Comparison of ENCODE assay signal across 2 cellular contexts in the genomic region with DNA sequence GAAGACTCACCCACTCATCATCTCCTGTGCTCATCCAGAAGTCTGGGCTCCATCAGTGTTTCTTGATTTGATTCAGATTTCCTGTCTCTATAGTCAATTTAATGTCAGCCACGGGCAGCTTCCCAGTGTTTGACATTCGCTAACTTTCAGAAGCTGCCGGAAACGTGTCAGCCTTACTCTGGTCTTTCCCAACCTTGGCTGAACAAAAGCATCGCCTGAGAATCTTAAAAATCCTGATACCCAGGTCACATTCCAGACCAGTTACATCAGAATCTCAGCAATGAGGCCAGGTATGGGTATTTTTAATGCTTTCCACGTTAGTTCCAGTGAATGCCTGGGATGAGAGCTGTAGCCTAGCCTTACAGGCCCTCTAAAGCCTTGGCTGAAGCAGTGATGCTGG.
TF ChIP-seq lines count a peak whose summit lies in the region.

No MANE protein-coding gene starts in this region.

TF ChIP-seq in GM23338, 12 proteins besides CTCF, POLR2A, EP300 and RAD21 (continued from another document):
- TF ChIP-seq, protein P1, sequence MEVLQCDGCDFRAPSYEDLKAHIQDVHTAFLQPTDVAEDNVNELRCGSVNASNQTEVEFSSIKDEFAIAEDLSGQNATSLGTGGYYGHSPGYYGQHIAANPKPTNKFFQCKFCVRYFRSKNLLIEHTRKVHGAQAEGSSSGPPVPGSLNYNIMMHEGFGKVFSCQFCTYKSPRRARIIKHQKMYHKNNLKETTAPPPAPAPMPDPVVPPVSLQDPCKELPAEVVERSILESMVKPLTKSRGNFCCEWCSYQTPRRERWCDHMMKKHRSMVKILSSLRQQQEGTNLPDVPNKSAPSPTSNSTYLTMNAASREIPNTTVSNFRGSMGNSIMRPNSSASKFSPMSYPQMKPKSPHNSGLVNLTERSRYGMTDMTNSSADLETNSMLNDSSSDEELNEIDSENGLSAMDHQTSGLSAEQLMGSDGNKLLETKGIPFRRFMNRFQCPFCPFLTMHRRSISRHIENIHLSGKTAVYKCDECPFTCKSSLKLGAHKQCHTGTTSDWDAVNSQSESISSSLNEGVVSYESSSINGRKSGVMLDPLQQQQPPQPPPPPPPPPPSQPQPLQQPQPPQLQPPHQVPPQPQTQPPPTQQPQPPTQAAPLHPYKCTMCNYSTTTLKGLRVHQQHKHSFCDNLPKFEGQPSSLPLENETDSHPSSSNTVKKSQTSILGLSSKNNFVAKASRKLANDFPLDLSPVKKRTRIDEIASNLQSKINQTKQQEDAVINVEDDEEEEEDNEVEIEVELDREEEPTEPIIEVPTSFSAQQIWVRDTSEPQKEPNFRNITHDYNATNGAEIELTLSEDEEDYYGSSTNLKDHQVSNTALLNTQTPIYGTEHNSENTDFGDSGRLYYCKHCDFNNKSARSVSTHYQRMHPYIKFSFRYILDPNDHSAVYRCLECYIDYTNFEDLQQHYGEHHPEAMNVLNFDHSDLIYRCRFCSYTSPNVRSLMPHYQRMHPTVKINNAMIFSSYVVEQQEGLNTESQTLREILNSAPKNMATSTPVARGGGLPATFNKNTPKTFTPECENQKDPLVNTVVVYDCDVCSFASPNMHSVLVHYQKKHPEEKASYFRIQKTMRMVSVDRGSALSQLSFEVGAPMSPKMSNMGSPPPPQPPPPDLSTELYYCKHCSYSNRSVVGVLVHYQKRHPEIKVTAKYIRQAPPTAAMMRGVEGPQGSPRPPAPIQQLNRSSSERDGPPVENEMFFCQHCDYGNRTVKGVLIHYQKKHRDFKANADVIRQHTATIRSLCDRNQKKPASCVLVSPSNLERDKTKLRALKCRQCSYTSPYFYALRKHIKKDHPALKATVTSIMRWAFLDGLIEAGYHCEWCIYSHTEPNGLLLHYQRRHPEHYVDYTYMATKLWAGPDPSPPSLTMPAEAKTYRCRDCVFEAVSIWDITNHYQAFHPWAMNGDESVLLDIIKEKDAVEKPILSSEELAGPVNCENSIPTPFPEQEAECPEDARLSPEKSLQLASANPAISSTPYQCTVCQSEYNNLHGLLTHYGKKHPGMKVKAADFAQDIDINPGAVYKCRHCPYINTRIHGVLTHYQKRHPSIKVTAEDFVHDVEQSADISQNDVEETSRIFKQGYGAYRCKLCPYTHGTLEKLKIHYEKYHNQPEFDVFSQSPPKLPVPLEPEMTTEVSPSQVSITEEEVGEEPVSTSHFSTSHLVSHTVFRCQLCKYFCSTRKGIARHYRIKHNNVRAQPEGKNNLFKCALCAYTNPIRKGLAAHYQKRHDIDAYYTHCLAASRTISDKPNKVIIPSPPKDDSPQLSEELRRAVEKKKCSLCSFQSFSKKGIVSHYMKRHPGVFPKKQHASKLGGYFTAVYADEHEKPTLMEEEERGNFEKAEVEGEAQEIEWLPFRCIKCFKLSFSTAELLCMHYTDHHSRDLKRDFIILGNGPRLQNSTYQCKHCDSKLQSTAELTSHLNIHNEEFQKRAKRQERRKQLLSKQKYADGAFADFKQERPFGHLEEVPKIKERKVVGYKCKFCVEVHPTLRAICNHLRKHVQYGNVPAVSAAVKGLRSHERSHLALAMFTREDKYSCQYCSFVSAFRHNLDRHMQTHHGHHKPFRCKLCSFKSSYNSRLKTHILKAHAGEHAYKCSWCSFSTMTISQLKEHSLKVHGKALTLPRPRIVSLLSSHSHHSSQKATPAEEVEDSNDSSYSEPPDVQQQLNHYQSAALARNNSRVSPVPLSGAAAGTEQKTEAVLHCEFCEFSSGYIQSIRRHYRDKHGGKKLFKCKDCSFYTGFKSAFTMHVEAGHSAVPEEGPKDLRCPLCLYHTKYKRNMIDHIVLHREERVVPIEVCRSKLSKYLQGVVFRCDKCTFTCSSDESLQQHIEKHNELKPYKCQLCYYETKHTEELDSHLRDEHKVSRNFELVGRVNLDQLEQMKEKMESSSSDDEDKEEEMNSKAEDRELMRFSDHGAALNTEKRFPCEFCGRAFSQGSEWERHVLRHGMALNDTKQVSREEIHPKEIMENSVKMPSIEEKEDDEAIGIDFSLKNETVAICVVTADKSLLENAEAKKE (CRISPR knock-in tag; IDR thresholded peaks at IDR 0.05) = no peak
- TF ChIP-seq CREB1 (CRISPR knock-in tag; IDR thresholded peaks at IDR 0.05; ENCODE audit: low read depth) (no peak), NANOG (IDR thresholded peaks at IDR 0.05; ENCODE audit: borderline replicate concordance) (no peak), EZH2phosphoT487 (IDR thresholded peaks at IDR 0.05; ENCODE audit: unreplicated experiment) (no peak), JUNB (IDR thresholded peaks at IDR 0.05; ENCODE audit: unreplicated experiment) (no peak), POLR2AphosphoS5 (IDR thresholded peaks at IDR 0.05; ENCODE audit: low read depth) (no peak), EZH2 (IDR thresholded peaks at IDR 0.05; ENCODE audit: low read depth, unreplicated experiment) (no peak)
- TF ChIP-seq, protein P2, sequence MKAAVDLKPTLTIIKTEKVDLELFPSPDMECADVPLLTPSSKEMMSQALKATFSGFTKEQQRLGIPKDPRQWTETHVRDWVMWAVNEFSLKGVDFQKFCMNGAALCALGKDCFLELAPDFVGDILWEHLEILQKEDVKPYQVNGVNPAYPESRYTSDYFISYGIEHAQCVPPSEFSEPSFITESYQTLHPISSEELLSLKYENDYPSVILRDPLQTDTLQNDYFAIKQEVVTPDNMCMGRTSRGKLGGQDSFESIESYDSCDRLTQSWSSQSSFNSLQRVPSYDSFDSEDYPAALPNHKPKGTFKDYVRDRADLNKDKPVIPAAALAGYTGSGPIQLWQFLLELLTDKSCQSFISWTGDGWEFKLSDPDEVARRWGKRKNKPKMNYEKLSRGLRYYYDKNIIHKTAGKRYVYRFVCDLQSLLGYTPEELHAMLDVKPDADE (IDR thresholded peaks at IDR 0.05) = no peak

TF ChIP-seq in WTC11, 78 proteins besides CTCF, POLR2A, EP300 and RAD21 (continued from another document):
- TF ChIP-seq GRHL2 (CRISPR knock-in tag; IDR thresholded peaks at IDR 0.05; ENCODE audit: insufficient replicate concordance, severe bottlenecking) (no peak), TEAD4 (CRISPR knock-in tag; IDR thresholded peaks at IDR 0.05) (no peak), ZNF423 (CRISPR knock-in tag; IDR thresholded peaks at IDR 0.05) (no peak), CBFB (CRISPR knock-in tag; IDR thresholded peaks at IDR 0.05; ENCODE audit: low read depth) (no peak), SMAD3 (CRISPR knock-in tag; IDR thresholded peaks at IDR 0.05; ENCODE audit: borderline replicate concordance) (no peak), CDX4 (CRISPR knock-in tag; IDR thresholded peaks at IDR 0.05; ENCODE audit: borderline replicate concordance) (no peak), JAZF1 (CRISPR knock-in tag; IDR thresholded peaks at IDR 0.05) (no peak), ZNF396 (CRISPR knock-in tag; IDR thresholded peaks at IDR 0.05; ENCODE audit: borderline replicate concordance) (no peak), ETV6 (CRISPR knock-in tag; IDR thresholded peaks at IDR 0.05) (no peak), NR2C2 (CRISPR knock-in tag; IDR thresholded peaks at IDR 0.05) (no peak), ZNF121 (CRISPR knock-in tag; IDR thresholded peaks at IDR 0.05) (no peak), ZNF138 (CRISPR knock-in tag; conservative IDR thresholded peaks at IDR 0.05) (no peak)
- TF ChIP-seq, protein P3, sequence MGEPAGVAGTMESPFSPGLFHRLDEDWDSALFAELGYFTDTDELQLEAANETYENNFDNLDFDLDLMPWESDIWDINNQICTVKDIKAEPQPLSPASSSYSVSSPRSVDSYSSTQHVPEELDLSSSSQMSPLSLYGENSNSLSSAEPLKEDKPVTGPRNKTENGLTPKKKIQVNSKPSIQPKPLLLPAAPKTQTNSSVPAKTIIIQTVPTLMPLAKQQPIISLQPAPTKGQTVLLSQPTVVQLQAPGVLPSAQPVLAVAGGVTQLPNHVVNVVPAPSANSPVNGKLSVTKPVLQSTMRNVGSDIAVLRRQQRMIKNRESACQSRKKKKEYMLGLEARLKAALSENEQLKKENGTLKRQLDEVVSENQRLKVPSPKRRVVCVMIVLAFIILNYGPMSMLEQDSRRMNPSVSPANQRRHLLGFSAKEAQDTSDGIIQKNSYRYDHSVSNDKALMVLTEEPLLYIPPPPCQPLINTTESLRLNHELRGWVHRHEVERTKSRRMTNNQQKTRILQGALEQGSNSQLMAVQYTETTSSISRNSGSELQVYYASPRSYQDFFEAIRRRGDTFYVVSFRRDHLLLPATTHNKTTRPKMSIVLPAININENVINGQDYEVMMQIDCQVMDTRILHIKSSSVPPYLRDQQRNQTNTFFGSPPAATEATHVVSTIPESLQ (CRISPR knock-in tag; IDR thresholded peaks at IDR 0.05) = no peak
- TF ChIP-seq, protein P4, sequence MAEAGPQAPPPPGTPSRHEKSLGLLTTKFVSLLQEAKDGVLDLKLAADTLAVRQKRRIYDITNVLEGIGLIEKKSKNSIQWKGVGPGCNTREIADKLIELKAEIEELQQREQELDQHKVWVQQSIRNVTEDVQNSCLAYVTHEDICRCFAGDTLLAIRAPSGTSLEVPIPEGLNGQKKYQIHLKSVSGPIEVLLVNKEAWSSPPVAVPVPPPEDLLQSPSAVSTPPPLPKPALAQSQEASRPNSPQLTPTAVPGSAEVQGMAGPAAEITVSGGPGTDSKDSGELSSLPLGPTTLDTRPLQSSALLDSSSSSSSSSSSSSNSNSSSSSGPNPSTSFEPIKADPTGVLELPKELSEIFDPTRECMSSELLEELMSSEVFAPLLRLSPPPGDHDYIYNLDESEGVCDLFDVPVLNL (CRISPR knock-in tag; IDR thresholded peaks at IDR 0.05; ENCODE audit: borderline replicate concordance, low read depth) = no peak
- TF ChIP-seq, protein P5, sequence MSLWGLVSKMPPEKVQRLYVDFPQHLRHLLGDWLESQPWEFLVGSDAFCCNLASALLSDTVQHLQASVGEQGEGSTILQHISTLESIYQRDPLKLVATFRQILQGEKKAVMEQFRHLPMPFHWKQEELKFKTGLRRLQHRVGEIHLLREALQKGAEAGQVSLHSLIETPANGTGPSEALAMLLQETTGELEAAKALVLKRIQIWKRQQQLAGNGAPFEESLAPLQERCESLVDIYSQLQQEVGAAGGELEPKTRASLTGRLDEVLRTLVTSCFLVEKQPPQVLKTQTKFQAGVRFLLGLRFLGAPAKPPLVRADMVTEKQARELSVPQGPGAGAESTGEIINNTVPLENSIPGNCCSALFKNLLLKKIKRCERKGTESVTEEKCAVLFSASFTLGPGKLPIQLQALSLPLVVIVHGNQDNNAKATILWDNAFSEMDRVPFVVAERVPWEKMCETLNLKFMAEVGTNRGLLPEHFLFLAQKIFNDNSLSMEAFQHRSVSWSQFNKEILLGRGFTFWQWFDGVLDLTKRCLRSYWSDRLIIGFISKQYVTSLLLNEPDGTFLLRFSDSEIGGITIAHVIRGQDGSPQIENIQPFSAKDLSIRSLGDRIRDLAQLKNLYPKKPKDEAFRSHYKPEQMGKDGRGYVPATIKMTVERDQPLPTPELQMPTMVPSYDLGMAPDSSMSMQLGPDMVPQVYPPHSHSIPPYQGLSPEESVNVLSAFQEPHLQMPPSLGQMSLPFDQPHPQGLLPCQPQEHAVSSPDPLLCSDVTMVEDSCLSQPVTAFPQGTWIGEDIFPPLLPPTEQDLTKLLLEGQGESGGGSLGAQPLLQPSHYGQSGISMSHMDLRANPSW (CRISPR knock-in tag; conservative IDR thresholded peaks at IDR 0.05; ENCODE audit: low read depth) = no peak
